8 cellular contexts compared by ENCODE assay signal in the genomic region with DNA sequence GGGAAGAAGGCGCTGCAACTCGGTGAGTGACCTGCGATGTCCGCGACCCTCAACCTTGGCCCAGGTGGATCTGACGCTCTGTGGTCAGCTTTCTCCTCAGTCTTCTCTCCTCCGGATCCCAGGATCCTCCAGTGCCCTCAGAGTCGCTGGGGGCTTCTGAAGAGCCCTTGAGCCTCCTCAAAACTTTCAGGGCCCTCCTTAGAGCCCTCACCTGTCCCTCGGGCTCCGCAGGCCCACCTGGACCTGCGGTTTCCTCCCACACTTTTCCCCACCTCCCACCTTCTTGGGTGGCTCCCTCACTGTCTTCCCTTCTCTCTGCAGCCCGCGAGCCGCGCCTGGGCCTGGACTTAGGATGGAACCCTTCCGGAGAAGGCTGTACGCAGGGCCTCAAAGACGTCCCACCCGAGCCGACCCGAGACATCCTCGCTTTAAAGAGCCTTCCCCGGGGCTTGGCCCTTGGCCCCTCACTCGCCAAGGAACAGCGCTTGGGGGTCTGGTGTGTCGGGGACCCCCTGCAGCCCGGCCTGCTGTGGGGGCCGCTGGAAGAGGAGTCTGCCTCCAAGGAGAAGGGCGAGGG. TPM values are rescaled to one million over a fixed set of nuclear protein-coding genes. Genes with fewer than 3 reads are reported as not detected.
DNase-seq lines count a peak whose midpoint lies in the region; ATAC-seq and TF ChIP-seq lines count a peak whose summit lies in the region.

No MANE protein-coding gene starts in this region.

- H3K27ac ChIP-seq in Panc1 (ENCODE audit: low read length) (peak overlapping the region; percentile 99), sigmoid colon (peak overlapping the region; percentile 89 to 96 (median 90))

- no peaks in the 10 kb centered on the region for H3K9me3 ChIP-seq in Panc1 (ENCODE audit: control insufficient read depth, insufficient read depth, low read depth, low read length)
- H3K9me3 ChIP-seq in sigmoid colon: no peaks in the 10 kb centered on the region

- DNase-seq in Panc1 (ENCODE audit: low read depth, low spot score): no peak
- peak; percentile 49 to 59 for DNase-seq in erythroblast (lab: John Stamatoyannopoulos, UW)
- DNase-seq in sigmoid colon: no peak
- DNase-seq in NCI-H2081 (lab: John Stamatoyannopoulos, UW): no peak
- no peak for DNase-seq in putamen (ENCODE audit: low spot score)

- H3K4me1 ChIP-seq in Panc1 (ENCODE audit: control insufficient read depth, insufficient read depth, low read length) (peaks cover 8% of the 10 kb centered on the region; the same call in 1 of the 2 replicates), sigmoid colon (peaks cover 2 to 58% (median 54%) of the 10 kb centered on the region in 4 donors)

- peaks cover 10% of the 10 kb centered on the region for H3K36me3 ChIP-seq in Panc1 (ENCODE audit: control insufficient read depth, insufficient read depth, low read length)
- peaks cover 28 to 43% (median 31%) of the 10 kb centered on the region in 4 donors for H3K36me3 ChIP-seq in sigmoid colon

- TF ChIP-seq EP300 in sigmoid colon (IDR thresholded peaks at IDR 0.05): no peak

- no peak for TF ChIP-seq CTCF in Panc1 (IDR thresholded peaks at IDR 0.05)
- TF ChIP-seq CTCF in sigmoid colon (IDR thresholded peaks at IDR 0.05): no peak

- H3K27me3 ChIP-seq in Panc1 (ENCODE audit: control insufficient read depth, insufficient read depth, low read length) (no peaks in the 10 kb centered on the region), sigmoid colon (no peaks in the 10 kb centered on the region)

- CTCF ChIA-PET in Panc1 (lab: Charles Lee): no interaction called here

- H3K4me3 ChIP-seq in Panc1 (ENCODE audit: low read depth in 2 of 2, low read length in 2 of 2): peak overlapping the region; percentile 90 to 99
- peak overlapping the region; percentile 88 to 94 (median 92) for H3K4me3 ChIP-seq in sigmoid colon

- 1 to 2% methylated on average over 29 of the region's 29 CpGs for WGBS in sigmoid colon, 2 donors

- POLR2A ChIA-PET in Panc1 (lab: Charles Lee): interaction anchor here (0.6 kb wide), 1 partner anchor 36 kb away, joined by 3 read pairs; no protein-coding TSS in a partner anchor

- ATAC-seq in GM19438 (IDR thresholded peaks at IDR 0.05; ENCODE audit: low read depth, unreplicated experiment) (peak; percentile 4), Panc1 (peak; percentile 17), GM18867 (IDR thresholded peaks at IDR 0.05; ENCODE audit: unreplicated experiment) (no peak), GM18858 (IDR thresholded peaks at IDR 0.05; ENCODE audit: unreplicated experiment) (no peak)

- TF ChIP-seq POLR2A in erythroblast (IDR thresholded peaks at IDR 0.05; ENCODE audit: low read length): no peak
- TF ChIP-seq POLR2A in sigmoid colon (IDR thresholded peaks at IDR 0.05): no peak

- intact Hi-C loops in Panc1 (cut with micrococcal nuclease; ENCODE audit: unreplicated experiment) (no loop called here), sigmoid colon (cut with DNase I) (no loop called here)

- in situ Hi-C loops in Panc1 (cut with HindIII; ENCODE audit: low pct_unique_long_range_greater_than_20kb, low sequenced_read_pairs): no loop called here

- TSS peak; percentile 89 for BruUV-seq in Panc1 (replicated peaks; lab: Mats Ljungman, UMichigan)

RNA-seq across cellular contexts. Expression of gene ZNF408, which starts 0.3 kb away (rescaled TPM):
- total RNA-seq in Panc1 (2021; ENCODE audit: unreplicated experiment) (19.8 TPM), sigmoid colon (10 to 100 TPM in 2 of 4 donors, 1 to 10 TPM in 2; 4.3 to 12.8 (median 9.2) TPM)
- polyA plus RNA-seq in Panc1 (2012; ENCODE audit: insufficient read length): 17.0 TPM
- polyA plus RNA-seq in sigmoid colon: 10 to 100 TPM in 1 of 3 donors, 1 to 10 TPM in 2; 6.2 to 10.7 (median 8.4) TPM

RNA-seq across cellular contexts. Expression of gene ARHGAP1, which starts 0.7 kb away (rescaled TPM):
- total RNA-seq in Panc1 (2021; ENCODE audit: unreplicated experiment) (43.5 TPM), sigmoid colon (10 to 100 TPM; 37.5 to 78.2 (median 57.3) TPM)
- polyA plus RNA-seq in Panc1 (2012; ENCODE audit: insufficient read length): 29.5 TPM
- 10 to 100 TPM; 25.0 to 41.2 (median 30.6) TPM for polyA plus RNA-seq in sigmoid colon

RNA-seq across cellular contexts. Expression of gene F2, which starts 17.8 kb away (rescaled TPM):
- 0.64 TPM for total RNA-seq in Panc1 (2021; ENCODE audit: unreplicated experiment)
- polyA plus RNA-seq in Panc1 (2012; ENCODE audit: insufficient read length): 0.12 TPM
- under 1 TPM in 1 of 4 donors, not detected in 3; 0.28 TPM for total RNA-seq in sigmoid colon
- polyA plus RNA-seq in sigmoid colon: under 1 TPM in 2 of 3 donors, not detected in 1; 0.13 to 0.46 TPM

Comparison
In these comparisons a context has a peak if more than half of its experiments do, and no peak if none do; other contexts are left out.
1. ATAC-seq: peak in GM19438 (single experiment) and Panc1 (single experiment); none in GM18867 (single experiment) and GM18858 (single experiment).
2. DNase-seq: peak in erythroblast (2 of 2); none in Panc1 (single experiment), sigmoid colon (single experiment), NCI-H2081 (0 of 2) and putamen (single experiment).